In the genomic region with DNA sequence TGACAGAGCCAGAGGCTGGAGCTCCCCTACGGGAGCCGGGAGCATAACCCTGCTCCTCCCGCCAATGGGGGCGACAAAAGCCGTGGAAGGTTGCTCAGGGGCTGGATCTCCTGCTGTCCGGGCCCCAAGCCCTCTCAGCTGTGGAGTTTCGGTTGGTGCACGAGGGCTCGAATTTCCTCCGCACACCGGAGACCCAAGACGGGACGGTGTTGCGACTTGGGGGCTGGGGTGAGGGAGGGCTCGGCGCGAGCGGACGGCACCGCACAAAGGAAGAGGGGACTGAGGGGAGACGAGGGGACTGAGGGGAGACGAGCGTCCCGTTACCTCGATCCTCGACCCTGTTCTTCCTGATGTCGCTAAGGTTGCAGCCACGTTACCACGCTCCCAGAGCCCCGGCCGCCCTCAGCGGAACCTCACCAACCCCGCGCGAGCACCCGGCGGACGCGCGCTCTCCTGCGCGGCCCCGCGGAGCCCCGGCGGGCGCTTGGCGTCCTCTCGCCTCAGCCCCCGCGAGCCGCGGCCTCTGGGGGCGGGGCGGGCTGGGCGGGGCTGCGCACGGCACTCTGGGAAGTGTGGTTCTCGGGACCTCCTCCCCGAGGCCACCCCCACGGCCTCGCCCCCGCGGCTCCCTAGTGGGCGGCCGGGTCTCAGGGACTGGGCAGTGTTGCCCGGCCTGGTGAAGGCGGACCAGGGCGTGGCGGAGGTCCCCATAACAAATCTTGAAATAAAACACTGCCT, we compare ENCODE assay signal across 8 cellular contexts. TPM values are rescaled to one million over a fixed set of nuclear protein-coding genes. Genes with fewer than 3 reads are reported as not detected.
DNase-seq lines count a peak whose midpoint lies in the region; ATAC-seq and TF ChIP-seq lines count a peak whose summit lies in the region.

A gene (minus strand): TSS at position 525 of the 738 bp plus-strand sequence. CDS start 25,079 bp downstream, outside the sequence.

- DNase-seq in AG09319 (ENCODE audit: extremely low read depth, low read depth) (peak; percentile 44), NCI-H2227 treated with DMSO at 0.1 percent for 48 hours (lab: John Stamatoyannopoulos, UW) (peak; percentile 76), cerebellum (ENCODE audit: low spot score) (peak; percentile 95), kidney glomerular epithelial cell (lab: John Stamatoyannopoulos, UW) (peak; percentile 72)
- peak; percentile 72 for DNase-seq in activated CD4-positive, alpha-beta T cell treated with anti-CD3 and anti-CD28 coated beads for 24 hours (ENCODE audit: low read depth in 2 of 2)
- DNase-seq in stimulated activated CD4-positive, alpha-beta T cell treated with anti-CD3 and anti-CD28 coated beads, Interleukin-1b, Interleukin-23, amount 100 ng/mL, for 24 hours (ENCODE audit: low read depth in 4 of 4, low spot score in 1 of 4) = peak; percentile 60 to 83 (median 68)

- ATAC-seq in GM18907 (IDR thresholded peaks at IDR 0.05; ENCODE audit: unreplicated experiment) = peak; percentile 95
- peak; percentile 90 for ATAC-seq in HG03139 (IDR thresholded peaks at IDR 0.05; ENCODE audit: unreplicated experiment)

- peak; percentile 14 for TF ChIP-seq CTCF in AG09319 (IDR thresholded peaks at IDR 0.05; ENCODE audit: low read depth, low read length)

RNA-seq across cellular contexts. Expression of the gene that starts here (rescaled TPM):
- 40.6 TPM for total RNA-seq in cerebellum

Comparison
In these comparisons a context has a peak if more than half of its experiments do, and no peak if none do; other contexts are left out.
1. Peak in every context shown above with its lines: DNase-seq and ATAC-seq.
2. DNase-seq: peak in every context shown above with its lines; median percentile 95 in cerebellum; 76 in NCI-H2227 treated with DMSO at 0.1 percent for 48 hours; 72 in activated CD4-positive, alpha-beta T cell treated with anti-CD3 and anti-CD28 coated beads for 24 hours; 72 in kidney glomerular epithelial cell; 68 in stimulated activated CD4-positive, alpha-beta T cell treated with anti-CD3 and anti-CD28 coated beads, Interleukin-1b, Interleukin-23, amount 100 ng/mL, for 24 hours; 44 in AG09319.